In the genomic region with DNA sequence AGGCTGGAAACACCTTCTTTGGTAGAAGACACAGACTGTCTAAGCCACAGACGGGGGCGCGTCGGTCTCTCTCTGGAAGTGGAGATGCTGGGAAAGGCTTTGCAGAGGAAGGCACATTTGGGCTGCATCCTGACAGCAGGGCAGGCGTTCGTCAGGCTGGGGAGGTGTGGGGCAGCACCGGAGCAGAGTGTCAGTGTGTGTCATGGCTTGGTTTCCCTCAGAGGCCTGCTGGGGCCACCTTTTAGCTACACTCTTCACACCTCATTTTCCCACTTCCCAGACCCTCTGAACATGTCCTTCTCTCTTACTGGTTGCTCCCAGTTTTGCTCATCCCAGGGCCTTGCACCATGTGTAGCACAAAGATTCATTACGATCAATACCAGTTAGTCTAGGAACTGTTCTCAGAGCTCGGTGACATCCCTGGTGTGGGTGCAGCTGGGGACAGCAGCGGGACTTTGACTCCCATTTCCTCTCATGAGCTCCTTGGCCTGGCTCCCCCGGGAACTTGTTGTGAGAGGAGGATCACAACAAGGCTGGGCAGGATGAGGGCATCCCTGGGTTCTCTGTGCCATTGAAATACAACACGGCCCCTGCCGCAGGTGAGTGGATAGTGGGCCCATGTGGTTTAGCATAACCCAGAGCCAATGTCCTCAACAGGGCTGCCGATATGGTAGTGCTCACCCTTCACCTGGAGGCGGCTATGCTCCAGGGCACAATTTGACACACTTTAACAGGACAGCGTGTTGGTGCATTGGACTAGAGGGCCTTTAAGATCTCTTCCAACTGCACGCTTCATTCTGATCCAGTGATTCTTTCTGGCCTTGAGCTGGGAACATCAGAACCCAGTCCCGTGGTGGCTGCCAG, we compare ENCODE assay signal across 1 cellular context.
TF ChIP-seq lines count a peak whose summit lies in the region.

No MANE protein-coding gene starts in this region.

TF ChIP-seq in WTC11, 78 proteins besides CTCF, POLR2A, EP300 and RAD21 (continued from another document):
- TF ChIP-seq PRDM15 (CRISPR knock-in tag; IDR thresholded peaks at IDR 0.05) (no peak), ETV6 (CRISPR knock-in tag; IDR thresholded peaks at IDR 0.05) (no peak)
